In the genomic region with DNA sequence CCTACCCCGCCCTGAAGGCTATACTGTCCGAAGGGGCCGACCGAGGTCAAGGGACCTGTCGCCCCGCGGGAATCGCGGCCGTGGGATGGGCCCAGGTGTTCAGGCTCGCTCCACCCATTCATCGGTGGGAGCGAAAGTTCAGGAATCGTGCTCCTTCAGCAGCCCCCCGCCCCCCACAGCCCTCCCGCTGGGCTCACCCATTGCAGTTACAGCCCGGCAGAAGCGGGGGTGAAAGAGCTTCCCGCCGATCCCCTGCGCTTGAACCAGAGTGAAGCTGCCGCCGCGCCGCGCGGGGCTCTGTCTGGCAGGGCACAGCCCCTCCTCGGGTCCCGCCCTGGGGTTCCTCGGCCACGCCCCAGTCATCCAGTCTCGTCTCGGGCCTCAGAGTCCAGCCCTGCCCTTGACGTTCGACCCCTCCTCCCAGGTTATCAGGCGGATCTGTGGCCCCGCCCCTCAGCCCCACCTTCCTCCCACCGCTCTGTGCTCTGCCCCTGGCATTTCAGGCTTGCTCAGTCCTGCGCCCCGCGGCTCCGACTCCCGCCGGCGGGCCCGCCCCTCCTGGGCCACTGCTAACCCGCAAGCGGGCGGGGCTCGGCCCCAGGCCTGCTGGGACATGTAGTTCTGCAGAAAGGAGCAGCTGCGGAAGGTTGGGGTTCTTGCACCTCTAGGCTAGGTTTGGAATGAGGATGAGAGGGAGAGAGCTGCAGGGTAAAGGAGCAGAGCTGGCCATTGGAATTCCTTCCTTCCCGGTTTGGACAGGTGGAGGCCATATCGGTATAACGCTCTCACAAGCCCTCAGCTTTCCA, we compare ENCODE assay signal across 8 cellular contexts. TPM values are rescaled to one million over a fixed set of nuclear protein-coding genes. Genes with fewer than 3 reads are reported as not detected.
DNase-seq lines count a peak whose midpoint lies in the region; ATAC-seq, FAIRE-seq and TF ChIP-seq lines count a peak whose summit lies in the region.

A gene (minus strand): TSS at position 303 of the 806 bp plus-strand sequence. CDS start 3,955 bp downstream, outside the sequence.

- peak within 1 kb of the TSS; percentile 78 for H3K27ac ChIP-seq in left ventricle myocardium inferior (replicated peaks)

- peak within 1 kb of the TSS; percentile 89 for H3K27ac Mint-ChIP-seq in progenitor cell of endocrine pancreas

- no peaks in the 10 kb centered on the region for H3K9me3 Mint-ChIP-seq in progenitor cell of endocrine pancreas (ENCODE audit: low read depth)

- H3K36me3 ChIP-seq in left ventricle myocardium inferior: peaks cover 8% of the 10 kb centered on the region

- no peaks in the 10 kb centered on the region for H3K9me3 ChIP-seq in left ventricle myocardium inferior (replicated peaks)

- H3K27me3 Mint-ChIP-seq in progenitor cell of endocrine pancreas: peaks cover 36% of the 10 kb centered on the region

- H3K27me3 ChIP-seq in left ventricle myocardium inferior (ENCODE audit: low read depth): peaks cover 6% of the 10 kb centered on the region

- H3K4me3 ChIP-seq in left ventricle myocardium inferior: peak within 1 kb of the TSS; percentile 87

- TF ChIP-seq CTCF in left ventricle myocardium inferior (IDR thresholded peaks at IDR 0.05; ENCODE audit: borderline replicate concordance) (no peak), progenitor cell of endocrine pancreas (IDR thresholded peaks at IDR 0.05; ENCODE audit: unreplicated experiment) (no peak)

- peaks cover 4% of the 10 kb centered on the region for H3K36me3 Mint-ChIP-seq in progenitor cell of endocrine pancreas (ENCODE audit: insufficient read depth)

- TF ChIP-seq POLR2A in GM12892 (IDR thresholded peaks at IDR 0.05; ENCODE audit: low read depth, low read length): no peak

- peak; percentile 97 for FAIRE-seq in GM12892 (lab: Jason Lieb, UNC)

- H3K4me1 Mint-ChIP-seq in progenitor cell of endocrine pancreas (ENCODE audit: low read depth): peaks cover 28% of the 10 kb centered on the region

- ATAC-seq in HG02798 (IDR thresholded peaks at IDR 0.05; ENCODE audit: poor library complexity, unreplicated experiment): peak; percentile 89

- peaks cover 57% of the 10 kb centered on the region for H3K4me1 ChIP-seq in left ventricle myocardium inferior

- DNase-seq in GM12892 (ENCODE audit: insufficient read length) (peak; percentile 97), NCI-H1436 treated with DMSO at 0.1 percent for 48 hours (lab: John Stamatoyannopoulos, UW) (peak; percentile 89), T follicular helper cell (ENCODE audit: low read depth) (peak; percentile 91), amniotic epithelial cell (ENCODE audit: low read depth) (peak; percentile 89), left ventricle myocardium inferior (peak; percentile 93), progenitor cell of endocrine pancreas (ENCODE audit: low spot score, unreplicated experiment) (peak; percentile 87), ureter (ENCODE audit: low spot score) (peak; percentile 95)

- H3K4me3 Mint-ChIP-seq in progenitor cell of endocrine pancreas (ENCODE audit: low read depth): peak within 1 kb of the TSS; percentile 86

- intact Hi-C loops in left ventricle myocardium inferior (cut with micrococcal nuclease): no loop called here

RNA-seq across cellular contexts. Expression of the gene that starts here (rescaled TPM):
- polyA plus RNA-seq in GM12892 (2012; ENCODE audit: missing spikeins): 0.15 TPM
- 6.3 TPM for total RNA-seq in left ventricle myocardium inferior
- 8.8 and 9.2 TPM in 2 replicates for total RNA-seq in progenitor cell of endocrine pancreas
- 8.1 TPM for total RNA-seq in ureter

Comparison
In these comparisons a context has a peak if more than half of its experiments do, and no peak if none do; other contexts are left out.
1. Peak in every context shown above with its lines: DNase-seq, ATAC-seq, H3K4me3 ChIP-seq and H3K27ac ChIP-seq.